9 cellular contexts compared by ENCODE assay signal in genomic region chr19:38733493-38734175, GRCh38. TPM values are rescaled to one million over a fixed set of nuclear protein-coding genes. Genes with fewer than 3 reads are reported as not detected.
A peak's percentile ranks its signal among the peaks of the same experiment; 100 is the strongest.
DNase-seq lines count a peak whose midpoint lies in the region; ATAC-seq and TF ChIP-seq lines count a peak whose summit lies in the region.
"Had no signal": no experiment of that assay in that cellular context is flagged by ENCODE, and none has a peak within 500 bp of the region (broad histone marks: within the 10 kb centered on the region; RNA-seq: fewer than 3 reads in every experiment).

No MANE protein-coding gene starts in this region.

- POLR2A ChIA-PET in activated naive CD8-positive, alpha-beta T cell treated with anti-CD3 and anti-CD28 coated beads, Interleukin-2, amount 10 ng/mL, durations not matched to agents 7 days and 5 days (lab: Charles Lee) = interaction anchor here (0.7 to 1.9 kb wide), 12 partner anchors 9 to 198 kb away, joined by 3 to 11 read pairs (median 6); partner anchors contain the start of genes ECH1, EIF3K, MRPS12 and SARS2

- H3K27ac Mint-ChIP-seq in activated CD8-positive, alpha-beta memory T cell treated with anti-CD3 and anti-CD28 coated beads, Interleukin-2, amount 10 ng/mL, durations not matched to agents 7 days and 5 days = peak overlapping the region; percentile 89
- peak overlapping the region; percentile 90 for H3K27ac Mint-ChIP-seq in activated naive CD8-positive, alpha-beta T cell treated with anti-CD3 and anti-CD28 coated beads, Interleukin-2, amount 10 ng/mL, durations not matched to agents 7 days and 5 days

- CTCF ChIA-PET in activated CD8-positive, alpha-beta memory T cell treated with anti-CD3 and anti-CD28 coated beads, Interleukin-2, amount 10 ng/mL, durations not matched to agents 7 days and 5 days (lab: Charles Lee) = interaction anchor here (1.0 to 4.5 kb wide), 16 partner anchors 9 to 371 kb away, joined by 3 to 33 read pairs (median 4); partner anchors contain the start of genes ACTN4, FAM98C, MRPS12 and RINL

- ATAC-seq in activated CD8-positive, alpha-beta memory T cell treated with anti-CD3 and anti-CD28 coated beads, Interleukin-2, amount 10 ng/mL, durations not matched to agents 7 days and 5 days = no peak
- ATAC-seq in activated naive CD8-positive, alpha-beta T cell treated with anti-CD3 and anti-CD28 coated beads, Interleukin-2, amount 10 ng/mL, durations not matched to agents 7 days and 5 days (ENCODE audit: low read depth) = no peak
- ATAC-seq in HG02588 (IDR thresholded peaks at IDR 0.05; ENCODE audit: unreplicated experiment) = no peak

- TF ChIP-seq CTCF in lower leg skin (IDR thresholded peaks at IDR 0.05) = no peak

- peak; percentile 51 for DNase-seq in activated CD8-positive, alpha-beta memory T cell treated with anti-CD3 and anti-CD28 coated beads, Interleukin-2, amount 10 ng/mL, durations not matched to agents 7 days and 5 days
- DNase-seq in activated CD8-positive, alpha-beta memory T cell treated with anti-CD3 and anti-CD28 coated beads for 24 hours = no peak
- no peak for DNase-seq in activated naive CD8-positive, alpha-beta T cell treated with anti-CD3 and anti-CD28 coated beads, Interleukin-2, amount 10 ng/mL, durations not matched to agents 7 days and 5 days
- DNase-seq in lower leg skin (ENCODE audit: low spot score in 2 of 2) (peak; percentile 17 to 85), ureter (ENCODE audit: low spot score) (peak; percentile 42), AG08395 (ENCODE audit: low spot score) (no peak)
- no peak for DNase-seq in activated effector memory CD4-positive, alpha-beta T cell treated with Interleukin-2 at 50 U/mL for 16 hours

- H3K4me3 ChIP-seq in lower leg skin (ENCODE audit: low read depth, poor library complexity, severe bottlenecking) = no peak overlapping the region

- no peaks in the 10 kb centered on the region for H3K9me3 Mint-ChIP-seq in activated CD8-positive, alpha-beta memory T cell treated with anti-CD3 and anti-CD28 coated beads, Interleukin-2, amount 10 ng/mL, durations not matched to agents 7 days and 5 days (ENCODE audit: low read depth)
- no peaks in the 10 kb centered on the region for H3K9me3 Mint-ChIP-seq in activated naive CD8-positive, alpha-beta T cell treated with anti-CD3 and anti-CD28 coated beads, Interleukin-2, amount 10 ng/mL, durations not matched to agents 7 days and 5 days

- TF ChIP-seq POLR2A in lower leg skin (IDR thresholded peaks at IDR 0.05) = no peak

- peak overlapping the region; percentile 75 for H3K4me3 Mint-ChIP-seq in activated CD8-positive, alpha-beta memory T cell treated with anti-CD3 and anti-CD28 coated beads, Interleukin-2, amount 10 ng/mL, durations not matched to agents 7 days and 5 days
- H3K4me3 Mint-ChIP-seq in activated naive CD8-positive, alpha-beta T cell treated with anti-CD3 and anti-CD28 coated beads, Interleukin-2, amount 10 ng/mL, durations not matched to agents 7 days and 5 days = peak overlapping the region; percentile 88

- 63 to 74% methylated on average over 6 of the region's 6 CpGs for WGBS in lower leg skin, 2 donors

- intact Hi-C loops in lower leg skin (cut with DNase I; ENCODE audit: low total_unique reads) = no loop called here

- peaks cover 19% of the 10 kb centered on the region for H3K36me3 Mint-ChIP-seq in activated CD8-positive, alpha-beta memory T cell treated with anti-CD3 and anti-CD28 coated beads, Interleukin-2, amount 10 ng/mL, durations not matched to agents 7 days and 5 days
- H3K36me3 Mint-ChIP-seq in activated naive CD8-positive, alpha-beta T cell treated with anti-CD3 and anti-CD28 coated beads, Interleukin-2, amount 10 ng/mL, durations not matched to agents 7 days and 5 days = peaks cover 11% of the 10 kb centered on the region

- H3K4me1 Mint-ChIP-seq in activated CD8-positive, alpha-beta memory T cell treated with anti-CD3 and anti-CD28 coated beads, Interleukin-2, amount 10 ng/mL, durations not matched to agents 7 days and 5 days = peaks cover 44% of the 10 kb centered on the region
- peaks cover 25% of the 10 kb centered on the region for H3K4me1 Mint-ChIP-seq in activated naive CD8-positive, alpha-beta T cell treated with anti-CD3 and anti-CD28 coated beads, Interleukin-2, amount 10 ng/mL, durations not matched to agents 7 days and 5 days

- peaks cover 4% of the 10 kb centered on the region for H3K27me3 Mint-ChIP-seq in activated CD8-positive, alpha-beta memory T cell treated with anti-CD3 and anti-CD28 coated beads, Interleukin-2, amount 10 ng/mL, durations not matched to agents 7 days and 5 days
- no peaks in the 10 kb centered on the region for H3K27me3 Mint-ChIP-seq in activated naive CD8-positive, alpha-beta T cell treated with anti-CD3 and anti-CD28 coated beads, Interleukin-2, amount 10 ng/mL, durations not matched to agents 7 days and 5 days

RNA-seq across cellular contexts. Expression of gene CAPN12, which starts 10.6 kb away (rescaled TPM):
- total RNA-seq in activated CD8-positive, alpha-beta memory T cell treated with anti-CD3 and anti-CD28 coated beads, Interleukin-2, amount 10 ng/mL, durations not matched to agents 7 days and 5 days = 10 to 100 TPM in 1 of 2 experiments, 1 to 10 TPM in 1; 8.4 to 17.5 TPM
- total RNA-seq in activated naive CD8-positive, alpha-beta T cell treated with anti-CD3 and anti-CD28 coated beads, Interleukin-2, amount 10 ng/mL, durations not matched to agents 7 days and 5 days = 10 to 100 TPM; 22.7 to 26.4 TPM
- total RNA-seq in lower leg skin (10 to 100 TPM in 3 of 4 donors, 1 to 10 TPM in 1; 7.6 to 20.0 (median 12.9) TPM), ureter (27.6 TPM)
- total RNA-seq: RPMI7951 had no signal

RNA-seq across cellular contexts. Expression of gene LGALS7, which starts 39.7 kb away (rescaled TPM):
- total RNA-seq in activated CD8-positive, alpha-beta memory T cell treated with anti-CD3 and anti-CD28 coated beads, Interleukin-2, amount 10 ng/mL, durations not matched to agents 7 days and 5 days = not detected
- total RNA-seq in activated naive CD8-positive, alpha-beta T cell treated with anti-CD3 and anti-CD28 coated beads, Interleukin-2, amount 10 ng/mL, durations not matched to agents 7 days and 5 days = not detected
- total RNA-seq in lower leg skin (1,000 to 10,000 TPM in 1 of 4 donors, 100 to 1,000 TPM in 2, 10 to 100 TPM in 1; 36.0 to 1,062 (median 348) TPM), ureter (not detected)
- total RNA-seq: RPMI7951 had no signal

RNA-seq across cellular contexts. Expression of gene LGALS7B, which starts 55.4 kb away (rescaled TPM):
- not detected for total RNA-seq in activated CD8-positive, alpha-beta memory T cell treated with anti-CD3 and anti-CD28 coated beads, Interleukin-2, amount 10 ng/mL, durations not matched to agents 7 days and 5 days
- total RNA-seq in activated naive CD8-positive, alpha-beta T cell treated with anti-CD3 and anti-CD28 coated beads, Interleukin-2, amount 10 ng/mL, durations not matched to agents 7 days and 5 days = not detected
- total RNA-seq in lower leg skin (1,000 to 10,000 TPM; 3,936 to 6,716 (median 4,891) TPM), ureter (not detected)
- total RNA-seq: RPMI7951 had no signal

Comparison
In these comparisons a context has a peak if more than half of its experiments do, and no peak if none do; other contexts are left out.
1. DNase-seq: peak in activated CD8-positive, alpha-beta memory T cell treated with anti-CD3 and anti-CD28 coated beads, Interleukin-2, amount 10 ng/mL, durations not matched to agents 7 days and 5 days (single experiment), lower leg skin (2 of 2) and ureter (single experiment); none in activated CD8-positive, alpha-beta memory T cell treated with anti-CD3 and anti-CD28 coated beads for 24 hours (single experiment), activated naive CD8-positive, alpha-beta T cell treated with anti-CD3 and anti-CD28 coated beads, Interleukin-2, amount 10 ng/mL, durations not matched to agents 7 days and 5 days (single experiment), activated effector memory CD4-positive, alpha-beta T cell treated with Interleukin-2 at 50 U/mL for 16 hours (single experiment) and AG08395 (single experiment).
2. RNA of gene LGALS7, which starts 39.7 kb away (total RNA-seq): 36.0 to 1,062 TPM in lower leg skin; not detected in ureter (single experiment), not detected in activated CD8-positive, alpha-beta memory T cell treated with anti-CD3 and anti-CD28 coated beads, Interleukin-2, amount 10 ng/mL, durations not matched to agents 7 days and 5 days and not detected in activated naive CD8-positive, alpha-beta T cell treated with anti-CD3 and anti-CD28 coated beads, Interleukin-2, amount 10 ng/mL, durations not matched to agents 7 days and 5 days; every median in the first group is over 10 times any median in the second.
3. RNA of gene LGALS7B, which starts 55.4 kb away (total RNA-seq): 3,936 to 6,716 TPM in lower leg skin; not detected in activated CD8-positive, alpha-beta memory T cell treated with anti-CD3 and anti-CD28 coated beads, Interleukin-2, amount 10 ng/mL, durations not matched to agents 7 days and 5 days, not detected in activated naive CD8-positive, alpha-beta T cell treated with anti-CD3 and anti-CD28 coated beads, Interleukin-2, amount 10 ng/mL, durations not matched to agents 7 days and 5 days and not detected in ureter (single experiment); every median in the first group is over 1,000 times any median in the second.